Comparison of ENCODE assay signal across 14 cellular contexts in genomic region chr17:78958556-78959191, GRCh38. TPM values are rescaled to one million over a fixed set of nuclear protein-coding genes. Genes with fewer than 3 reads are reported as not detected.
A peak's percentile ranks its signal among the peaks of the same experiment; 100 is the strongest.
DNase-seq lines count a peak whose midpoint lies in the region; ATAC-seq, FAIRE-seq and TF ChIP-seq lines count a peak whose summit lies in the region.
"Had no signal": no experiment of that assay in that cellular context is flagged by ENCODE, and none has a peak within 500 bp of the region (broad histone marks: within the 10 kb centered on the region; RNA-seq: fewer than 3 reads in every experiment).

No MANE protein-coding gene starts in this region.

- H3K79me2 ChIP-seq in PC-3 (ENCODE audit: low read length) (no peaks in the 10 kb centered on the region), H1 (ENCODE audit: control insufficient read depth in 1 of 2, insufficient read depth in 2 of 2, low read length in 2 of 2) (no peaks in the 10 kb centered on the region)

- H3K36me3 ChIP-seq in PC-3 (ENCODE audit: low read depth, low read length) (no peaks in the 10 kb centered on the region), H1 (ENCODE audit: control insufficient read depth in 2 of 4, insufficient read depth in 4 of 4, low read length in 3 of 4) (no peaks in the 10 kb centered on the region)
- H3K36me3 ChIP-seq: SJCRH30, vagina had no signal

- ATAC-seq in PC-3 = peak; percentile 63
- peak; percentile 78 for ATAC-seq in omental fat pad (ENCODE audit: low FRiP score)
- no peak for ATAC-seq in GM21528 (IDR thresholded peaks at IDR 0.05; ENCODE audit: low FRiP score, unreplicated experiment)
- ATAC-seq: activated CD8-positive, alpha-beta T cell treated with anti-CD3 and anti-CD28 coated beads for 36 hours; stimulated activated memory B cell treated with anti-CD40 and anti-IgM and Interleukin-4, amounts not matched to agents 10 μg/mL and 1 μg/mL and 100 μg/mL, for 72 hours had no signal

- H3K4me2 ChIP-seq in PC-3 (ENCODE audit: low read length) (peak overlapping the region; percentile 9; the same call in 1 of the 2 replicates), H1 (ENCODE audit: insufficient read depth in 1 of 2, low read depth in 2 of 2, low read length in 2 of 2) (no peak overlapping the region)

- H3K4me1 ChIP-seq in PC-3 (ENCODE audit: insufficient read depth, low read length) = peaks cover 14% of the 10 kb centered on the region
- H3K4me1 ChIP-seq in H1 (replicated peaks in 1 of 4; ENCODE audit: control insufficient read depth in 3 of 4, insufficient read depth in 4 of 4, low read length in 3 of 4) = peaks cover 0 to 7% (median 0%) of the 10 kb centered on the region in 4 experiments; a peak in 1 of 7 replicates

- H3K56ac ChIP-seq in H1 (replicated peaks; ENCODE audit: insufficient read length, low read depth, low read length) = no peak overlapping the region

- 0 out of 2 replicates have a peak, but pooled peaks cover 1% of the 10 kb centered on the region for H3K23me2 ChIP-seq in H1 (ENCODE audit: low read depth, low read length)

- no peaks in the 10 kb centered on the region for H3F3A ChIP-seq in PC-3 (ENCODE audit: low read length, unreplicated experiment)

- no peaks in the 10 kb centered on the region for H3K9me3 ChIP-seq in PC-3 (ENCODE audit: low read length)
- no peaks in the 10 kb centered on the region for H3K9me3 ChIP-seq in H1 (ENCODE audit: insufficient read depth in 2 of 2, low read depth in 1 of 2, low read length in 1 of 2)
- H3K9me3 ChIP-seq: SJCRH30, vagina had no signal

- 0 out of 2 replicates have a peak overlapping the region, but pooled peaks have one; percentile 27 for H2BK12ac ChIP-seq in H1 (ENCODE audit: low read depth, low read length)

- POLR2A ChIA-PET in PC-3 (lab: Charles Lee; ENCODE audit: unreplicated experiment) (no interaction called here), H1 (lab: Charles Lee; ENCODE audit: partially characterized antibody) (no interaction called here)

- H3K9ac ChIP-seq in PC-3 (ENCODE audit: low read length) = no peak overlapping the region
- no peak overlapping the region for H3K9ac ChIP-seq in H1 (replicated peaks in 1 of 4; ENCODE audit: extremely low read depth in 1 of 4, low read depth in 3 of 4, low read length in 3 of 4)

- H3K9me2 ChIP-seq in PC-3 (replicated peaks; ENCODE audit: low read length) = no peaks in the 10 kb centered on the region

- H4K20me1 ChIP-seq in PC-3 (ENCODE audit: low read length) (no peaks in the 10 kb centered on the region), H1 (replicated peaks in 1 of 2; ENCODE audit: control insufficient read depth in 1 of 2, insufficient read depth in 2 of 2, low read length in 2 of 2) (no peaks in the 10 kb centered on the region)

- CTCF ChIA-PET in PC-3 (lab: Charles Lee) (interaction anchor here (0.6 kb wide), 1 partner anchor 71 kb away, joined by 3 read pairs; no protein-coding TSS in a partner anchor), H1 (lab: Charles Lee; ENCODE audit: partially characterized antibody) (interaction anchor here (2.2 kb wide), 1 partner anchor 13 kb away, joined by 14 read pairs; no protein-coding TSS in a partner anchor)

- H2BK15ac ChIP-seq in H1 (ENCODE audit: low read length) = no peak overlapping the region

- no peak overlapping the region for H3K14ac ChIP-seq in H1 (ENCODE audit: insufficient read length)

- no peak overlapping the region for H2BK5ac ChIP-seq in H1 (ENCODE audit: low read depth, low read length)

- 0 out of 2 replicates have a peak overlapping the region, but pooled peaks have one; percentile 24 for H2AK5ac ChIP-seq in H1 (ENCODE audit: low read depth, low read length)

- no peak overlapping the region for H3K18ac ChIP-seq in H1 (ENCODE audit: extremely low read depth, low read length)

- H4K8ac ChIP-seq in H1 (ENCODE audit: extremely low read depth, insufficient read depth, low read length) = peak overlapping the region; percentile 47; the same call in 1 of the 2 replicates

- no peak for TF ChIP-seq EP300 in H1 (IDR thresholded peaks at IDR 0.05; ENCODE audit: borderline replicate concordance in 1 of 2, low read depth in 2 of 2, low read length in 2 of 2)

- TF ChIP-seq CTCF in PC-3 (conservative IDR thresholded peaks at IDR 0.05; ENCODE audit: low read depth, low read length) (no peak), H1 (IDR thresholded peaks at IDR 0.05; ENCODE audit: control extremely low read depth in 1 of 3, insufficient read depth in 1 of 3, low read depth in 1 of 3, low read length in 3 of 3) (no peak), omental fat pad (IDR thresholded peaks at IDR 0.05) (no peak)

- BruUV-seq in PC-3 (replicated peaks; lab: Mats Ljungman, UMichigan) = no TSS peak

- FAIRE-seq in H1 (lab: Jason Lieb, UNC) = no peak

- DNase-seq in Daoy (ENCODE audit: low read depth) (peak; percentile 69), PC-3 (peak; percentile 42), H1 (ENCODE audit: low read depth in 1 of 2, low spot score in 2 of 2) (no peak), omental fat pad (ENCODE audit: low spot score) (no peak), COLO829 (ENCODE audit: low spot score) (no peak)
- no peak for DNase-seq in activated effector memory CD4-positive, alpha-beta T cell treated with Interleukin-2 at 50 U/mL for 16 hours
- DNase-seq in effector CD4-positive, alpha-beta T cell = no peak
- DNase-seq: activated CD8-positive, alpha-beta T cell treated with anti-CD3 and anti-CD28 coated beads for 36 hours; cortex of kidney; SJCRH30 had no signal

- H4K5ac ChIP-seq in H1 (ENCODE audit: insufficient read length, low read depth, low read length) = no peak overlapping the region

- peak overlapping the region; percentile 71 for H2AFZ ChIP-seq in PC-3 (ENCODE audit: low read length)
- no peak overlapping the region for H2AFZ ChIP-seq in H1 (ENCODE audit: low read length)

- no peak overlapping the region for H2BK20ac ChIP-seq in H1 (ENCODE audit: low read length)

- H3K27ac ChIP-seq in PC-3 (ENCODE audit: low read length) (no peak overlapping the region), H1 (ENCODE audit: low read depth, low read length) (no peak overlapping the region)
- H3K27ac ChIP-seq: SJCRH30, vagina had no signal

- TF ChIP-seq RAD21 in H1 (IDR thresholded peaks at IDR 0.05 in 1 of 2, conservative IDR thresholded peaks at IDR 0.05 in 1 of 2; ENCODE audit: low read depth in 2 of 2, low read length in 2 of 2) = no peak

- TF ChIP-seq POLR2A in H1 (IDR thresholded peaks at IDR 0.05; ENCODE audit: control extremely low read depth in 1 of 2, low read depth in 2 of 2, low read length in 2 of 2) = no peak

- H3K23ac ChIP-seq in H1 (ENCODE audit: insufficient read length) = no peak overlapping the region

- H3K27me3 ChIP-seq in PC-3 (ENCODE audit: low read length) (no peaks in the 10 kb centered on the region), H1 (replicated peaks in 1 of 4; ENCODE audit: control insufficient read depth in 3 of 4, extremely low read depth in 1 of 4, insufficient read depth in 3 of 4, low read length in 3 of 4) (no peaks in the 10 kb centered on the region)
- H3K27me3 ChIP-seq: SJCRH30, vagina had no signal

- no peak overlapping the region for H4K91ac ChIP-seq in H1 (replicated peaks; ENCODE audit: insufficient read length, low read length)

- H3K79me1 ChIP-seq in H1 (ENCODE audit: low read depth, low read length) = no peaks in the 10 kb centered on the region

- 92% methylated on average over 11 of the region's 11 CpGs; no CpG with 5 or more reads in 1 of the 2 experiments for WGBS in H1 (ENCODE audit: extremely low coverage in 1 of 2, insufficient coverage in 1 of 2, insufficient read length in 1 of 2, insufficient replicate concordance in 2 of 2, low coverage in 1 of 2, low lambda C conversion rate in 2 of 2, missing lambda C conversion rate in 1 of 2), 2 experiments

- no peak overlapping the region for H3K4ac ChIP-seq in H1 (replicated peaks; ENCODE audit: insufficient read length, low read depth, low read length)

- no peak overlapping the region for H2BK120ac ChIP-seq in H1 (replicated peaks; ENCODE audit: low read depth, low read length)

- H3K4me3 ChIP-seq in PC-3 (ENCODE audit: low read length) (no peak overlapping the region), H1 (ENCODE audit: extremely low read depth in 1 of 4, insufficient read depth in 2 of 4, low read depth in 3 of 4, low read length in 4 of 4) (no peak overlapping the region)
- H3K4me3 ChIP-seq: lung, SJCRH30, vagina had no signal

- intact Hi-C loops in PC-3 (cut with micrococcal nuclease) = no loop called here

RNA-seq across cellular contexts. Expression of gene LGALS3BP, which starts 21.0 kb away (rescaled TPM):
- total RNA-seq in Daoy (2014; rRNA removed; shearing (Covaris generic)) = 288 and 314 TPM in 2 replicates
- 72.4 and 121 TPM in 2 replicates for total RNA-seq in PC-3 (2014; rRNA removed)
- total RNA-seq in H1 (2021; fragmentation: NEBNext Ultra II Directional; extraction: Animal tissue kit (Norgen Biotek cat#: 25700)) = 53.8 and 56.1 TPM in 2 replicates
- 61.6 and 87.5 TPM in 2 replicates for polyA plus RNA-seq in H1 (2011; rRNA removed)
- 27.3 TPM for polyA plus RNA-seq in H1 (2011; cell fraction: cytosol; rRNA removed)
- polyA plus RNA-seq in H1 (2011; cell fraction: nucleus; rRNA removed) = 94.7 TPM
- polyA plus RNA-seq in H1 (2012, experiment 1 of 2) = 60.4 to 89.3 TPM (median 80.4 TPM) in 4 replicates
- polyA plus RNA-seq in H1 (2012, experiment 2 of 2) = 91.4 TPM
- polyA plus RNA-seq in H1 (2013, experiment 1 of 2) = 75.5 TPM
- polyA plus RNA-seq in H1 (2013, experiment 2 of 2) = 60.2 TPM
- polyA minus RNA-seq in H1 (2011; rRNA and poly(A)+ RNA removed) = 39.2 and 40.3 TPM in 2 replicates
- polyA minus RNA-seq in H1 (2011; cell fraction: cytosol; rRNA and poly(A)+ RNA removed) = 57.8 TPM
- 38.8 TPM for polyA minus RNA-seq in H1 (2011; cell fraction: nucleus; rRNA and poly(A)+ RNA removed)
- 100 to 1,000 TPM; 325 to 516 (median 441) TPM for total RNA-seq in omental fat pad

RNA-seq across cellular contexts. Expression of gene TIMP2, which starts 33.5 kb away (rescaled TPM):
- 47.2 and 53.1 TPM in 2 replicates for total RNA-seq in Daoy (2014; rRNA removed; shearing (Covaris generic))
- total RNA-seq in PC-3 (2014; rRNA removed) = 60.1 and 62.5 TPM in 2 replicates
- 42.7 and 43.3 TPM in 2 replicates for total RNA-seq in H1 (2021; fragmentation: NEBNext Ultra II Directional; extraction: Animal tissue kit (Norgen Biotek cat#: 25700))
- 18.2 and 21.5 TPM in 2 replicates for polyA plus RNA-seq in H1 (2011; rRNA removed)
- polyA plus RNA-seq in H1 (2011; cell fraction: cytosol; rRNA removed) = 13.1 TPM
- polyA plus RNA-seq in H1 (2011; cell fraction: nucleus; rRNA removed) = 14.3 TPM
- 37.1 to 40.2 TPM (median 38.3 TPM) in 4 replicates for polyA plus RNA-seq in H1 (2012, experiment 1 of 2)
- 38.8 TPM for polyA plus RNA-seq in H1 (2012, experiment 2 of 2)
- 36.5 TPM for polyA plus RNA-seq in H1 (2013, experiment 1 of 2)
- polyA plus RNA-seq in H1 (2013, experiment 2 of 2) = 47.3 TPM
- polyA minus RNA-seq in H1 (2011; rRNA and poly(A)+ RNA removed) = 12.9 and 16.2 TPM in 2 replicates
- 14.9 TPM for polyA minus RNA-seq in H1 (2011; cell fraction: cytosol; rRNA and poly(A)+ RNA removed)
- polyA minus RNA-seq in H1 (2011; cell fraction: nucleus; rRNA and poly(A)+ RNA removed) = 9.5 TPM
- total RNA-seq in omental fat pad = 100 to 1,000 TPM; 139 to 161 (median 150) TPM

RNA-seq across cellular contexts. Expression of gene CANT1, which starts 50.9 kb away (rescaled TPM):
- total RNA-seq in Daoy (2014; rRNA removed; shearing (Covaris generic)) = 62.9 and 81.9 TPM in 2 replicates
- 191 and 220 TPM in 2 replicates for total RNA-seq in PC-3 (2014; rRNA removed)
- total RNA-seq in H1 (2021; fragmentation: NEBNext Ultra II Directional; extraction: Animal tissue kit (Norgen Biotek cat#: 25700)) = 30.7 and 32.6 TPM in 2 replicates
- 23.0 and 28.3 TPM in 2 replicates for polyA plus RNA-seq in H1 (2011; rRNA removed)
- 19.0 TPM for polyA plus RNA-seq in H1 (2011; cell fraction: cytosol; rRNA removed)
- polyA plus RNA-seq in H1 (2011; cell fraction: nucleus; rRNA removed) = 28.5 TPM
- polyA plus RNA-seq in H1 (2012, experiment 1 of 2) = 19.2 to 24.9 TPM (median 22.0 TPM) in 4 replicates
- polyA plus RNA-seq in H1 (2012, experiment 2 of 2) = 28.3 TPM
- polyA plus RNA-seq in H1 (2013, experiment 1 of 2) = 21.6 TPM
- polyA plus RNA-seq in H1 (2013, experiment 2 of 2) = 24.5 TPM
- polyA minus RNA-seq in H1 (2011; rRNA and poly(A)+ RNA removed) = 23.3 and 23.8 TPM in 2 replicates
- 28.7 TPM for polyA minus RNA-seq in H1 (2011; cell fraction: cytosol; rRNA and poly(A)+ RNA removed)
- polyA minus RNA-seq in H1 (2011; cell fraction: nucleus; rRNA and poly(A)+ RNA removed) = 13.1 TPM
- total RNA-seq in omental fat pad = 10 to 100 TPM; 24.0 to 34.8 (median 30.3) TPM

RNA-seq across cellular contexts. Expression of gene CEP295NL, which starts 55.7 kb away (rescaled TPM):
- total RNA-seq in Daoy (2014; rRNA removed; shearing (Covaris generic)) = 1.0 TPM in 1 of 2 replicates, not detected in the other
- 1.8 and 2.4 TPM in 2 replicates for total RNA-seq in PC-3 (2014; rRNA removed)
- 1.4 and 2.0 TPM in 2 replicates for total RNA-seq in H1 (2021; fragmentation: NEBNext Ultra II Directional; extraction: Animal tissue kit (Norgen Biotek cat#: 25700))
- polyA plus RNA-seq in H1 (2011; rRNA removed) = 0.05 and 0.06 TPM in 2 replicates
- 0.04 TPM for polyA plus RNA-seq in H1 (2011; cell fraction: cytosol; rRNA removed)
- 0.29 TPM for polyA plus RNA-seq in H1 (2011; cell fraction: nucleus; rRNA removed)
- polyA plus RNA-seq in H1 (2012, experiment 1 of 2) = 0.28 to 0.64 TPM (median 0.46 TPM) in 4 replicates
- polyA plus RNA-seq in H1 (2012, experiment 2 of 2) = 0.10 TPM
- polyA plus RNA-seq in H1 (2013, experiment 1 of 2) = 0.14 TPM
- 0.07 TPM for polyA plus RNA-seq in H1 (2013, experiment 2 of 2)
- 0.41 and 0.82 TPM in 2 replicates for polyA minus RNA-seq in H1 (2011; rRNA and poly(A)+ RNA removed)
- polyA minus RNA-seq in H1 (2011; cell fraction: cytosol; rRNA and poly(A)+ RNA removed) = 0.51 TPM
- polyA minus RNA-seq in H1 (2011; cell fraction: nucleus; rRNA and poly(A)+ RNA removed) = 1.1 TPM
- 10 to 100 TPM in 1 of 4 donors, 1 to 10 TPM in 3; 2.7 to 11.8 (median 5.5) TPM for total RNA-seq in omental fat pad

Comparison
In these comparisons a context has a peak if more than half of its experiments do, and no peak if none do; other contexts are left out.
1. DNase-seq: peak in Daoy (single experiment) and PC-3 (single experiment); none in H1 (0 of 2), omental fat pad (single experiment), activated effector memory CD4-positive, alpha-beta T cell treated with Interleukin-2 at 50 U/mL for 16 hours (single experiment), effector CD4-positive, alpha-beta T cell (single experiment) and COLO829 (single experiment).